8 cellular contexts compared by ENCODE assay signal in genomic region chr3:51967384-51968174, GRCh38. TPM values are rescaled to one million over a fixed set of nuclear protein-coding genes. Genes with fewer than 3 reads are reported as not detected.
A peak's percentile ranks its signal among the peaks of the same experiment; 100 is the strongest.
DNase-seq lines count a peak whose midpoint lies in the region; ATAC-seq lines count a peak whose summit lies in the region.

TSS of gene PCBP4 (minus strand) at chr3:51967454. CDS start at chr3:51961240, 6,214 bp downstream.

- peak; percentile 40 for ATAC-seq in HG03342 (IDR thresholded peaks at IDR 0.05; ENCODE audit: unreplicated experiment)
- peak; percentile 69 for ATAC-seq in left colon
- no peak for ATAC-seq in GM18858 (IDR thresholded peaks at IDR 0.05; ENCODE audit: unreplicated experiment)

- DNase-seq in NCI-H526 (lab: John Stamatoyannopoulos, UW) (peak; percentile 10 to 71), NCI-H526 treated with DMSO at 0.1 percent for 48 hours (lab: John Stamatoyannopoulos, UW) (no peak), T-helper 2 cell (peak in 3 of 5 experiments; percentile 25 to 53 (median 32)), dedifferentiated amniotic fluid mesenchymal stem cell (ENCODE audit: extremely low spot score) (peak; percentile 24), left colon (peak; percentile 63 to 67)
- peak; percentile 47 for DNase-seq in stimulated activated CD4-positive, alpha-beta T cell treated with anti-CD3 and anti-CD28 coated beads, Interleukin-4, amount 100 ng/mL, for 1 hour

- intact Hi-C loops in left colon (cut with DNase I, micrococcal nuclease), result no loop called here

RNA-seq across cellular contexts. Expression of gene PCBP4, which starts in this region (rescaled TPM):
- 10 to 100 TPM; 23.3 to 27.4 TPM for total RNA-seq in left colon
